ENCODE assay signal across 1 cellular context in the genomic region with DNA sequence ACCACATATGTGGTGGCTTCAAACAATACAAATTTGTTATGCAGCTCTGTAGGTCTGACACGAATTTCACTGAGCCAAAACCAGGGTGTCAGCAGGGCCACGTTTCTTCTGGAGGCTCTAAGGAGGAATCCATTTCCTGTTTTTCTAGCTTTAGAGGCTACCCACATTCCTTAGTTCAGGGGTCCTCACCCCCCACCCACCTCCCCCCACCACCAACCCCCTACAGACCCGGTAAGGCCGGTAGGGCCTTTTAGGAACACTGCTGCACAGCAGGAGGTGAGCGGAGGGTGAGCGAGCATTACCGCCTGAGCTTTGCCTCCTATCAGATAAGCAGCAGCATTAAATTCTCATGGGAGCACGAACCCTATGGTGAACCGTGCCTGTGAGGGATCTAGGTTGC.
TF ChIP-seq lines count a peak whose summit lies in the region.

No MANE protein-coding gene starts in this region.

TF ChIP-seq in K562, 482 proteins besides CTCF, POLR2A, EP300 and RAD21 (continued from another document):
- TF ChIP-seq, protein P1, sequence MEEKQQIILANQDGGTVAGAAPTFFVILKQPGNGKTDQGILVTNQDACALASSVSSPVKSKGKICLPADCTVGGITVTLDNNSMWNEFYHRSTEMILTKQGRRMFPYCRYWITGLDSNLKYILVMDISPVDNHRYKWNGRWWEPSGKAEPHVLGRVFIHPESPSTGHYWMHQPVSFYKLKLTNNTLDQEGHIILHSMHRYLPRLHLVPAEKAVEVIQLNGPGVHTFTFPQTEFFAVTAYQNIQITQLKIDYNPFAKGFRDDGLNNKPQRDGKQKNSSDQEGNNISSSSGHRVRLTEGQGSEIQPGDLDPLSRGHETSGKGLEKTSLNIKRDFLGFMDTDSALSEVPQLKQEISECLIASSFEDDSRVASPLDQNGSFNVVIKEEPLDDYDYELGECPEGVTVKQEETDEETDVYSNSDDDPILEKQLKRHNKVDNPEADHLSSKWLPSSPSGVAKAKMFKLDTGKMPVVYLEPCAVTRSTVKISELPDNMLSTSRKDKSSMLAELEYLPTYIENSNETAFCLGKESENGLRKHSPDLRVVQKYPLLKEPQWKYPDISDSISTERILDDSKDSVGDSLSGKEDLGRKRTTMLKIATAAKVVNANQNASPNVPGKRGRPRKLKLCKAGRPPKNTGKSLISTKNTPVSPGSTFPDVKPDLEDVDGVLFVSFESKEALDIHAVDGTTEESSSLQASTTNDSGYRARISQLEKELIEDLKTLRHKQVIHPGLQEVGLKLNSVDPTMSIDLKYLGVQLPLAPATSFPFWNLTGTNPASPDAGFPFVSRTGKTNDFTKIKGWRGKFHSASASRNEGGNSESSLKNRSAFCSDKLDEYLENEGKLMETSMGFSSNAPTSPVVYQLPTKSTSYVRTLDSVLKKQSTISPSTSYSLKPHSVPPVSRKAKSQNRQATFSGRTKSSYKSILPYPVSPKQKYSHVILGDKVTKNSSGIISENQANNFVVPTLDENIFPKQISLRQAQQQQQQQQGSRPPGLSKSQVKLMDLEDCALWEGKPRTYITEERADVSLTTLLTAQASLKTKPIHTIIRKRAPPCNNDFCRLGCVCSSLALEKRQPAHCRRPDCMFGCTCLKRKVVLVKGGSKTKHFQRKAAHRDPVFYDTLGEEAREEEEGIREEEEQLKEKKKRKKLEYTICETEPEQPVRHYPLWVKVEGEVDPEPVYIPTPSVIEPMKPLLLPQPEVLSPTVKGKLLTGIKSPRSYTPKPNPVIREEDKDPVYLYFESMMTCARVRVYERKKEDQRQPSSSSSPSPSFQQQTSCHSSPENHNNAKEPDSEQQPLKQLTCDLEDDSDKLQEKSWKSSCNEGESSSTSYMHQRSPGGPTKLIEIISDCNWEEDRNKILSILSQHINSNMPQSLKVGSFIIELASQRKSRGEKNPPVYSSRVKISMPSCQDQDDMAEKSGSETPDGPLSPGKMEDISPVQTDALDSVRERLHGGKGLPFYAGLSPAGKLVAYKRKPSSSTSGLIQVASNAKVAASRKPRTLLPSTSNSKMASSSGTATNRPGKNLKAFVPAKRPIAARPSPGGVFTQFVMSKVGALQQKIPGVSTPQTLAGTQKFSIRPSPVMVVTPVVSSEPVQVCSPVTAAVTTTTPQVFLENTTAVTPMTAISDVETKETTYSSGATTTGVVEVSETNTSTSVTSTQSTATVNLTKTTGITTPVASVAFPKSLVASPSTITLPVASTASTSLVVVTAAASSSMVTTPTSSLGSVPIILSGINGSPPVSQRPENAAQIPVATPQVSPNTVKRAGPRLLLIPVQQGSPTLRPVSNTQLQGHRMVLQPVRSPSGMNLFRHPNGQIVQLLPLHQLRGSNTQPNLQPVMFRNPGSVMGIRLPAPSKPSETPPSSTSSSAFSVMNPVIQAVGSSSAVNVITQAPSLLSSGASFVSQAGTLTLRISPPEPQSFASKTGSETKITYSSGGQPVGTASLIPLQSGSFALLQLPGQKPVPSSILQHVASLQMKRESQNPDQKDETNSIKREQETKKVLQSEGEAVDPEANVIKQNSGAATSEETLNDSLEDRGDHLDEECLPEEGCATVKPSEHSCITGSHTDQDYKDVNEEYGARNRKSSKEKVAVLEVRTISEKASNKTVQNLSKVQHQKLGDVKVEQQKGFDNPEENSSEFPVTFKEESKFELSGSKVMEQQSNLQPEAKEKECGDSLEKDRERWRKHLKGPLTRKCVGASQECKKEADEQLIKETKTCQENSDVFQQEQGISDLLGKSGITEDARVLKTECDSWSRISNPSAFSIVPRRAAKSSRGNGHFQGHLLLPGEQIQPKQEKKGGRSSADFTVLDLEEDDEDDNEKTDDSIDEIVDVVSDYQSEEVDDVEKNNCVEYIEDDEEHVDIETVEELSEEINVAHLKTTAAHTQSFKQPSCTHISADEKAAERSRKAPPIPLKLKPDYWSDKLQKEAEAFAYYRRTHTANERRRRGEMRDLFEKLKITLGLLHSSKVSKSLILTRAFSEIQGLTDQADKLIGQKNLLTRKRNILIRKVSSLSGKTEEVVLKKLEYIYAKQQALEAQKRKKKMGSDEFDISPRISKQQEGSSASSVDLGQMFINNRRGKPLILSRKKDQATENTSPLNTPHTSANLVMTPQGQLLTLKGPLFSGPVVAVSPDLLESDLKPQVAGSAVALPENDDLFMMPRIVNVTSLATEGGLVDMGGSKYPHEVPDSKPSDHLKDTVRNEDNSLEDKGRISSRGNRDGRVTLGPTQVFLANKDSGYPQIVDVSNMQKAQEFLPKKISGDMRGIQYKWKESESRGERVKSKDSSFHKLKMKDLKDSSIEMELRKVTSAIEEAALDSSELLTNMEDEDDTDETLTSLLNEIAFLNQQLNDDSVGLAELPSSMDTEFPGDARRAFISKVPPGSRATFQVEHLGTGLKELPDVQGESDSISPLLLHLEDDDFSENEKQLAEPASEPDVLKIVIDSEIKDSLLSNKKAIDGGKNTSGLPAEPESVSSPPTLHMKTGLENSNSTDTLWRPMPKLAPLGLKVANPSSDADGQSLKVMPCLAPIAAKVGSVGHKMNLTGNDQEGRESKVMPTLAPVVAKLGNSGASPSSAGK (IDR thresholded peaks at IDR 0.05), result peak; percentile 30; the same call in 1 of the 2 replicates
- TF ChIP-seq CBX3 (IDR thresholded peaks at IDR 0.05; ENCODE audit: borderline replicate concordance in 1 of 2, low read length in 2 of 2) (no peak), SPI1 (IDR thresholded peaks at IDR 0.05; ENCODE audit: borderline replicate concordance, low read depth, low read length) (peak; percentile 45; the same call in 1 of the 2 replicates)
TF ChIP-seq in K562: peak in this region for 5.
